In genomic region chrX:39725928-39726619, GRCh38 we compare ENCODE assay signal across 10 cellular contexts.
DNase-seq lines count a peak whose midpoint lies in the region; ATAC-seq and TF ChIP-seq lines count a peak whose summit lies in the region.
"Had no signal": no experiment of that assay in that cellular context is flagged by ENCODE, and none has a peak within 500 bp of the region (broad histone marks: within the 10 kb centered on the region; RNA-seq: fewer than 3 reads in every experiment).

No MANE protein-coding gene starts in this region.

- DNase-seq in ELR (ENCODE audit: low read depth), result peak; percentile 81
- DNase-seq in PC-3, result peak; percentile 35
- peak; percentile 45 for DNase-seq in epithelial cell of esophagus (ENCODE audit: low read depth)
- DNase-seq in non-pigmented ciliary epithelial cell (ENCODE audit: low read depth), result peak; percentile 61
- no peak for DNase-seq in GOT3 (lab: John Stamatoyannopoulos, UW)
- no peak for DNase-seq in HT-29 (ENCODE audit: low spot score)
- DNase-seq in effector memory CD8-positive, alpha-beta T cell, result no peak
- no peak for DNase-seq in activated CD4-positive, alpha-beta T cell treated with anti-CD3 and anti-CD28 coated beads, Interleukin-2, amount 10 ng/mL, durations not matched to agents 24 days and 14 days
- DNase-seq: Karpas-422; stimulated activated CD8-positive, alpha-beta memory T cell treated with anti-CD3 and anti-CD28 coated beads, Interleukin-4, amount 100 ng/mL, for 48 hours had no signal

- H2AFZ ChIP-seq in PC-3 (ENCODE audit: low read length), result no peak overlapping the region

- no peak overlapping the region for H3K4me2 ChIP-seq in PC-3 (ENCODE audit: low read length)

- no peaks in the 10 kb centered on the region for H3K9me2 ChIP-seq in PC-3 (replicated peaks; ENCODE audit: low read length)

- CTCF ChIA-PET in PC-3 (lab: Charles Lee), result no interaction called here

- POLR2A ChIA-PET in PC-3 (lab: Charles Lee; ENCODE audit: unreplicated experiment), result no interaction called here

- no peaks in the 10 kb centered on the region for H3K9me3 ChIP-seq in PC-3 (ENCODE audit: low read length)

- no peaks in the 10 kb centered on the region for H3K9me3 Mint-ChIP-seq in effector memory CD8-positive, alpha-beta T cell
- H3K9me3 Mint-ChIP-seq in activated CD4-positive, alpha-beta T cell treated with anti-CD3 and anti-CD28 coated beads, Interleukin-2, amount 10 ng/mL, durations not matched to agents 24 days and 14 days, result no peaks in the 10 kb centered on the region

- H3K4me1 ChIP-seq in PC-3 (ENCODE audit: insufficient read depth, low read length), result peaks cover 7% of the 10 kb centered on the region

- no peaks in the 10 kb centered on the region for H3K36me3 ChIP-seq in PC-3 (ENCODE audit: low read depth, low read length)

- intact Hi-C loops in PC-3 (cut with micrococcal nuclease), result no loop called here
- intact Hi-C loops in activated CD4-positive, alpha-beta T cell treated with anti-CD3 and anti-CD28 coated beads, Interleukin-2, amount 10 ng/mL, durations not matched to agents 24 days and 14 days (cut with micrococcal nuclease), result no loop called here

- no peak overlapping the region for H3K9ac ChIP-seq in PC-3 (ENCODE audit: low read length)

- peaks cover 10% of the 10 kb centered on the region; the same call in 1 of the 2 replicates for H3K27me3 ChIP-seq in PC-3 (ENCODE audit: low read length)

- no peak for ATAC-seq in PC-3
- ATAC-seq in effector memory CD8-positive, alpha-beta T cell (replicated peaks), result no peak

- H3K4me3 Mint-ChIP-seq in effector memory CD8-positive, alpha-beta T cell, result no peak overlapping the region
- H3K4me3 Mint-ChIP-seq in activated CD4-positive, alpha-beta T cell treated with anti-CD3 and anti-CD28 coated beads, Interleukin-2, amount 10 ng/mL, durations not matched to agents 24 days and 14 days, result no peak overlapping the region

- peaks cover 6 to 8% of the 10 kb centered on the region in 2 donors for H3K4me1 Mint-ChIP-seq in effector memory CD8-positive, alpha-beta T cell (ENCODE audit: low read depth in 2 of 2)
- peaks cover 11% of the 10 kb centered on the region for H3K4me1 Mint-ChIP-seq in activated CD4-positive, alpha-beta T cell treated with anti-CD3 and anti-CD28 coated beads, Interleukin-2, amount 10 ng/mL, durations not matched to agents 24 days and 14 days

- peaks cover 3% of the 10 kb centered on the region for H3K36me3 Mint-ChIP-seq in effector memory CD8-positive, alpha-beta T cell (ENCODE audit: insufficient read depth)
- H3K36me3 Mint-ChIP-seq in activated CD4-positive, alpha-beta T cell treated with anti-CD3 and anti-CD28 coated beads, Interleukin-2, amount 10 ng/mL, durations not matched to agents 24 days and 14 days (ENCODE audit: low read depth), result no peaks in the 10 kb centered on the region

- H3F3A ChIP-seq in PC-3 (ENCODE audit: low read length, unreplicated experiment), result no peaks in the 10 kb centered on the region

- H3K4me3 ChIP-seq in PC-3 (ENCODE audit: low read length) (no peak overlapping the region), epithelial cell of esophagus (ENCODE audit: low read length) (no peak overlapping the region)

- no peak for TF ChIP-seq CTCF in PC-3 (conservative IDR thresholded peaks at IDR 0.05; ENCODE audit: low read depth, low read length)
- TF ChIP-seq CTCF in epithelial cell of esophagus (IDR thresholded peaks at IDR 0.05; ENCODE audit: insufficient read depth, low read depth, low read length, missing control alignments), result no peak

- no peaks in the 10 kb centered on the region for H3K79me2 ChIP-seq in PC-3 (ENCODE audit: low read length)

- no TSS peak for BruUV-seq in PC-3 (replicated peaks; lab: Mats Ljungman, UMichigan)

- H3K27ac ChIP-seq in PC-3 (ENCODE audit: low read length), result no peak overlapping the region

- no peak overlapping the region for H3K27ac Mint-ChIP-seq in effector memory CD8-positive, alpha-beta T cell
- no peak overlapping the region for H3K27ac Mint-ChIP-seq in activated CD4-positive, alpha-beta T cell treated with anti-CD3 and anti-CD28 coated beads, Interleukin-2, amount 10 ng/mL, durations not matched to agents 24 days and 14 days

- peaks cover 0 to 18% of the 10 kb centered on the region in 2 donors for H3K27me3 Mint-ChIP-seq in effector memory CD8-positive, alpha-beta T cell
- H3K27me3 Mint-ChIP-seq in activated CD4-positive, alpha-beta T cell treated with anti-CD3 and anti-CD28 coated beads, Interleukin-2, amount 10 ng/mL, durations not matched to agents 24 days and 14 days, result peaks cover 6% of the 10 kb centered on the region

- no peaks in the 10 kb centered on the region for H4K20me1 ChIP-seq in PC-3 (ENCODE audit: low read length)

Comparison
In these comparisons a context has a peak if more than half of its experiments do, and no peak if none do; other contexts are left out.
1. DNase-seq: peak in ELR (single experiment), PC-3 (single experiment), epithelial cell of esophagus (single experiment) and non-pigmented ciliary epithelial cell (single experiment); none in GOT3 (single experiment), HT-29 (single experiment), effector memory CD8-positive, alpha-beta T cell (0 of 3) and activated CD4-positive, alpha-beta T cell treated with anti-CD3 and anti-CD28 coated beads, Interleukin-2, amount 10 ng/mL, durations not matched to agents 24 days and 14 days (single experiment).